ENCODE assay signal across 20 cellular contexts in the genomic region with DNA sequence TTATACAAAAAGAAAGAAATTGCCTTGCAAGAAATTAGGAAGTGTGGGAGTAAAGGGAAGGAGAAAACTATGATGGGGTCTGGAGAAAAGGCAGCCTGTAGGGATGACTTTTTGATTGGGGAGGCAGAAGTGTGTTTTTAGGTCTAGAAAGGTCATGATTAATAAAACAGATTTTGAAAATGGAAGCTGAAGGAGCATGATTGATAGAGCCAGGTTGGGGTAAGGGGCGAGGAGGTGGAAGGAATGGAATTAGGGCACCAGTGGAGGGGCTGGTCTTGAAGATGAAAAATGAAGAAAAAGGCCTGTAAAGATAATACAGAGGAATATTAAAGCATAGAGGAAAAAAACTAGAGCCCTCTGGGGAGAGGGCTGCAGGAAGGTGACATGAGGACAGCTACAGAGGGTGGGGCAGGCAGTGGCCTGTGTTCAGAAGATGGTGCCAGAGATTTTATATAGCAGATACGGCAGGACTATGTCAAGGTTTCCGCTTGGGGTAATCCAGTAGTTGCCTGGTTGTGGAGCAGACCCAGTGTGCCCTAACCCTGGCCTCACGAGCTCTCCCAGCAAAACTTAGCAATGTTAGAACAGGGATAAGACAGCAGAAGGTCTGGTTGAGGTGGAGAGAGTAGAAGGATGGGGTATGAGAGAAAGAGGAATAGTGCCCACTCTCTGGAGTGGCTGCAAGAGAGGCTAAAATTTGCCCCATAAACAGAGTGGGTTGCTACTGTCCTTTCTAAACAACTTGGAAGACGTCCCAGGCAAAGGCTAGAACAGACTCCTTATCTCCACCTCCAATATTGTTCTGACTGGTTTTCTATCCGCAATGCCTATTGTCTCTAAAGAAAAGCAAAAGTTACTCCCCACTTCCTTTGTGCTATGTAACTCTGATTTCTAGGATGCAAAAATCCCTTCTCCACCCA.
"Had no signal": no experiment of that assay in that cellular context is flagged by ENCODE, and none has a peak within 500 bp of the region (broad histone marks: within the 10 kb centered on the region; RNA-seq: fewer than 3 reads in every experiment).

No MANE protein-coding gene starts in this region.

- H3K9me3 ChIP-seq: left lung, SK-N-SH, upper lobe of right lung had no signal

- H3K4me2 ChIP-seq: SK-N-SH had no signal

- H3K4me3 ChIP-seq: left lung, upper lobe of right lung had no signal

- ATAC-seq: activated naive CD4-positive, alpha-beta T cell treated with anti-CD3 and anti-CD28 coated beads, Interleukin-2, amount 50 U/mL, for 72 hours; activated T-cell treated with anti-CD3 and anti-CD28 coated beads, Interleukin-2, amount 50 U/mL, for 72 hours; left lung; T-cell; upper lobe of right lung had no signal

- H3K4me1 ChIP-seq: left lung, upper lobe of right lung had no signal

- DNase-seq: activated CD4-positive, alpha-beta T cell treated with anti-CD3 and anti-CD28 coated beads for 4 hours; activated CD8-positive, alpha-beta memory T cell treated with anti-CD3 and anti-CD28 coated beads, Interleukin-2, amount 50 U/mL, for 48 hours; activated gamma-delta T cell; activated T-cell treated with anti-CD3 and anti-CD28 coated beads, Interleukin-2, amount 50 U/mL, for 72 hours; caudate nucleus; effector CD4-positive, alpha-beta T cell; islet precursor cell; left lung; mesenchymal stem cell; nucleus accumbens; posterior cingulate gyrus; SK-N-SH; T-cell; T-helper 9 cell; upper lobe of right lung; WERI-Rb-1 had no signal

- H3K9ac ChIP-seq: SK-N-SH had no signal

- FAIRE-seq: colon, frontal cortex, small intestine had no signal

- H3K36me3 ChIP-seq: left lung, upper lobe of right lung, WERI-Rb-1 had no signal

- H3K27ac ChIP-seq: left lung, upper lobe of right lung, WERI-Rb-1 had no signal
